10 cellular contexts compared by ENCODE assay signal in the genomic region with DNA sequence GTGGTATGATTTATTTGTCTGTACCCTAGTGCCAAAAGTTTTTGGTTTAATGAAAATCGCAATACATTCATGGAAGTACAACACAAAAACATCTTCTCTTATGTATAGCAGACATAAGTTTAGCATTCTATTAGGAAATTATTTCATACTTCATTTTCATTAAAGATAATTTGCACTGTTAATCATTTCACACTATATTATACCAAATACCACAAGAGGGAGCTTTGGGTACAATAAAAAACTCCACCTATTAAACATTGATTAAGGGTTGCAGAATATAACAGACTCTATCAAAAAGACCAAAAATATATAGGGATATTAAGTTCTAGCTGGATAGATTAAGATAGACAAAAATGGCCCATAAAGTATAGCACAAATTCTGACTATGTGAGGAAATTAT.
DNase-seq lines count a peak whose midpoint lies in the region; ATAC-seq, FAIRE-seq and TF ChIP-seq lines count a peak whose summit lies in the region.
"Had no signal": no experiment of that assay in that cellular context is flagged by ENCODE, and none has a peak within 500 bp of the region (broad histone marks: within the 10 kb centered on the region; RNA-seq: fewer than 3 reads in every experiment).

No MANE protein-coding gene starts in this region.

- no peak overlapping the region for H3K27ac ChIP-seq in coronary artery
- H3K27ac ChIP-seq: SK-N-MC had no signal

- in situ Hi-C loops in G401 (cut with HindIII; ENCODE audit: low sequenced_read_pairs): no loop called here

- TF ChIP-seq POLR2A in GM18505 (IDR thresholded peaks at IDR 0.05; ENCODE audit: borderline replicate concordance, extremely low read depth, insufficient read depth, insufficient read length) (no peak), GM12892 (IDR thresholded peaks at IDR 0.05; ENCODE audit: low read depth, low read length) (no peak)

- peak; percentile 47 for TF ChIP-seq CTCF in endothelial cell (IDR thresholded peaks at IDR 0.05; ENCODE audit: unreplicated experiment)
- no peak for TF ChIP-seq CTCF in coronary artery (IDR thresholded peaks at IDR 0.05)
- TF ChIP-seq CTCF in GM20000 (IDR thresholded peaks at IDR 0.05; ENCODE audit: extremely low read depth, missing control alignments): no peak

- ATAC-seq in GM18505 (IDR thresholded peaks at IDR 0.05; ENCODE audit: unreplicated experiment): no peak

- H3K36me3 Mint-ChIP-seq in endothelial cell (ENCODE audit: low read depth, unreplicated experiment): peaks cover 4% of the 10 kb centered on the region

- no peak for FAIRE-seq in GM12892 (lab: Jason Lieb, UNC)

- H3K9me3 Mint-ChIP-seq in endothelial cell (ENCODE audit: unreplicated experiment): no peaks in the 10 kb centered on the region
- H3K9me3 Mint-ChIP-seq: central memory CD8-positive, alpha-beta T cell had no signal

- H3K4me3 Mint-ChIP-seq in endothelial cell (ENCODE audit: unreplicated experiment): no peak overlapping the region
- H3K4me3 Mint-ChIP-seq: central memory CD8-positive, alpha-beta T cell had no signal

- DNase-seq in G401 (ENCODE audit: low spot score) (peak; percentile 71), NCI-H1694 (lab: John Stamatoyannopoulos, UW) (peak; percentile 39), endothelial cell (ENCODE audit: low spot score) (no peak), pons (ENCODE audit: low spot score) (peak; percentile 24), coronary artery (ENCODE audit: low spot score) (no peak), GM12892 (ENCODE audit: insufficient read length) (no peak), GM20000 (ENCODE audit: low spot score) (no peak)

- H3K27me3 Mint-ChIP-seq in endothelial cell (ENCODE audit: unreplicated experiment): no peaks in the 10 kb centered on the region
- H3K27me3 Mint-ChIP-seq: central memory CD8-positive, alpha-beta T cell had no signal

- peaks cover 2% of the 10 kb centered on the region for H3K4me1 Mint-ChIP-seq in endothelial cell (ENCODE audit: unreplicated experiment)

- no peak overlapping the region for H3K27ac Mint-ChIP-seq in endothelial cell (ENCODE audit: unreplicated experiment)

- H3K4me3 ChIP-seq in coronary artery: no peak overlapping the region
- H3K4me3 ChIP-seq: SK-N-MC had no signal

Comparison
In these comparisons a context has a peak if more than half of its experiments do, and no peak if none do; other contexts are left out.
1. DNase-seq: peak in G401 (single experiment), NCI-H1694 (single experiment) and pons (single experiment); none in endothelial cell (single experiment), coronary artery (single experiment), GM12892 (single experiment) and GM20000 (single experiment).